In genomic region chr11:117286588-117286987, GRCh38 we compare ENCODE assay signal across 15 cellular contexts. TPM values are rescaled to one million over a fixed set of nuclear protein-coding genes. Genes with fewer than 3 reads are reported as not detected.
A peak's percentile ranks its signal among the peaks of the same experiment; 100 is the strongest.
DNase-seq lines count a peak whose midpoint lies in the region; ATAC-seq and TF ChIP-seq lines count a peak whose summit lies in the region.
"Had no signal": no experiment of that assay in that cellular context is flagged by ENCODE, and none has a peak within 500 bp of the region (broad histone marks: within the 10 kb centered on the region; RNA-seq: fewer than 3 reads in every experiment).

No MANE protein-coding gene starts in this region.

- no peak overlapping the region for H3K23ac ChIP-seq in mesendoderm (ENCODE audit: low read length)

- no peak overlapping the region for H4K5ac ChIP-seq in mesendoderm (ENCODE audit: low read length)

- no peak overlapping the region for H3K4me2 ChIP-seq in mesendoderm (ENCODE audit: low read length)
- H3K4me2 ChIP-seq: BLaER1 treated with 17β-estradiol and CSF1 and Interleukin-3, amounts not matched to agents 10 nM and 100 nM had no signal

- H3K9ac ChIP-seq in mesendoderm (ENCODE audit: low read length) = no peak overlapping the region
- H3K9ac ChIP-seq: BLaER1 treated with 17β-estradiol and CSF1 and Interleukin-3, amounts not matched to agents 10 nM and 100 nM had no signal

- no peak for TF ChIP-seq CTCF in left lung (IDR thresholded peaks at IDR 0.05)

- H3K4ac ChIP-seq in mesendoderm (ENCODE audit: low read depth, low read length) = no peak overlapping the region

- H3K18ac ChIP-seq in mesendoderm (ENCODE audit: low read length) = no peak overlapping the region

- POLR2A ChIA-PET in CD4-positive, alpha-beta memory T cell (lab: Charles Lee; ENCODE audit: partially characterized antibody) = interaction anchor here (1.5 to 1.6 kb wide), 2 partner anchors 41 to 55 kb away, joined by 6 to 8 read pairs; partner anchors contain the start of genes CEP164, PCSK7 and RNF214

- peaks cover 19% of the 10 kb centered on the region for H3K4me1 ChIP-seq in CD4-positive, alpha-beta memory T cell (ENCODE audit: insufficient read depth, low read length)
- no peaks in the 10 kb centered on the region for H3K4me1 ChIP-seq in left lung
- no peaks in the 10 kb centered on the region for H3K4me1 ChIP-seq in mesendoderm (ENCODE audit: control insufficient read depth, low read depth, low read length)

- H3K79me1 ChIP-seq in mesendoderm (ENCODE audit: low read length) = no peaks in the 10 kb centered on the region

- H3K36me3 Mint-ChIP-seq in CD4-positive, alpha-beta memory T cell = peaks cover 71 to 73% of the 10 kb centered on the region in 2 donors
- peaks cover 16% of the 10 kb centered on the region for H3K36me3 Mint-ChIP-seq in T-helper 17 cell (ENCODE audit: low read depth)

- CTCF ChIA-PET in CD4-positive, alpha-beta memory T cell (lab: Charles Lee; ENCODE audit: partially characterized antibody) = interaction anchor here (0.9 to 1.6 kb wide), 3 partner anchors 40 to 71 kb away, joined by 3 to 5 read pairs (median 3); no protein-coding TSS in a partner anchor

- H3K27ac Mint-ChIP-seq in CD4-positive, alpha-beta memory T cell = peak overlapping the region; percentile 1 to 76 (median 59)
- H3K27ac Mint-ChIP-seq in T-helper 17 cell = peak overlapping the region; percentile 68
- peak overlapping the region in 1 of 2 donors; percentile 13 for H3K27ac Mint-ChIP-seq in stimulated activated naive CD8-positive, alpha-beta T cell treated with anti-CD3 and anti-CD28 coated beads, Interleukin-15, amount 100 ng/mL, for 72 hours
- H3K27ac Mint-ChIP-seq: B cell, H9 had no signal

- no peaks in the 10 kb centered on the region for H3K9me3 Mint-ChIP-seq in CD4-positive, alpha-beta memory T cell
- H3K9me3 Mint-ChIP-seq in stimulated activated naive CD8-positive, alpha-beta T cell treated with anti-CD3 and anti-CD28 coated beads, Interleukin-15, amount 100 ng/mL, for 72 hours = no peaks in the 10 kb centered on the region
- H3K9me3 Mint-ChIP-seq: H9 had no signal

- no peaks in the 10 kb centered on the region for H3K9me3 ChIP-seq in CD4-positive, alpha-beta memory T cell (ENCODE audit: control insufficient read depth in 1 of 2, low read length in 2 of 2)
- H3K9me3 ChIP-seq in T-helper 17 cell (ENCODE audit: control insufficient read depth, low read length, poor library complexity, severe bottlenecking) (no peaks in the 10 kb centered on the region), left lung (no peaks in the 10 kb centered on the region)
- H3K9me3 ChIP-seq: BLaER1 treated with 17β-estradiol and CSF1 and Interleukin-3, amounts not matched to agents 10 nM and 100 nM had no signal

- intact Hi-C loops in CD4-positive, alpha-beta memory T cell (cut with micrococcal nuclease) = no loop called here
- intact Hi-C loops in left lung (cut with DNase I) = no loop called here

- no peak overlapping the region for H2BK5ac ChIP-seq in mesendoderm (ENCODE audit: low read length)

- peaks cover 35% of the 10 kb centered on the region for H3K36me3 ChIP-seq in CD4-positive, alpha-beta memory T cell (ENCODE audit: insufficient read depth, low read length)
- H3K36me3 ChIP-seq in left lung (peaks cover 0 to 89% of the 10 kb centered on the region in 2 donors), mesendoderm (ENCODE audit: control insufficient read depth, insufficient read depth, low read length) (peaks cover 5% of the 10 kb centered on the region)

- H3K79me2 ChIP-seq in mesendoderm (ENCODE audit: control insufficient read depth, insufficient read depth, low read length) = no peaks in the 10 kb centered on the region

- H2BK120ac ChIP-seq in mesendoderm (ENCODE audit: low read depth, low read length) = no peak overlapping the region

- H4K8ac ChIP-seq in mesendoderm (ENCODE audit: low read depth, low read length) = no peak overlapping the region

- H2AK5ac ChIP-seq in mesendoderm (ENCODE audit: low read length) = no peak overlapping the region

- H2BK15ac ChIP-seq in mesendoderm (replicated peaks; ENCODE audit: low read depth) = no peak overlapping the region

- DNase-seq in CD4-positive, alpha-beta memory T cell = no peak
- no peak for DNase-seq in T-helper 17 cell
- no peak for DNase-seq in left lung
- no peak for DNase-seq in mesendoderm
- no peak for DNase-seq in stimulated activated naive CD8-positive, alpha-beta T cell treated with anti-CD3 and anti-CD28 coated beads, Interleukin-15, amount 100 ng/mL, for 72 hours
- DNase-seq: Calu3, DMS79 treated with DMSO at 0.1 percent for 48 hours, GF-D8, H9, IMR-90 had no signal

- WGBS in mesendoderm (ENCODE audit: extremely low coverage, insufficient coverage, low lambda C conversion rate) = no CpG with 5 or more reads among the region's 2 CpGs

- no peak for ATAC-seq in T-helper 17 cell
- ATAC-seq in left lung = peak; percentile 73
- ATAC-seq in HG02852 (IDR thresholded peaks at IDR 0.05; ENCODE audit: unreplicated experiment) = no peak
- ATAC-seq in stimulated activated naive CD8-positive, alpha-beta T cell treated with anti-CD3 and anti-CD28 coated beads, Interleukin-15, amount 100 ng/mL, for 72 hours = no peak
- ATAC-seq: K562 had no signal

- H3K27me3 Mint-ChIP-seq in CD4-positive, alpha-beta memory T cell = no peaks in the 10 kb centered on the region
- H3K27me3 Mint-ChIP-seq in T-helper 17 cell = no peaks in the 10 kb centered on the region
- no peaks in the 10 kb centered on the region for H3K27me3 Mint-ChIP-seq in stimulated activated naive CD8-positive, alpha-beta T cell treated with anti-CD3 and anti-CD28 coated beads, Interleukin-15, amount 100 ng/mL, for 72 hours
- H3K27me3 Mint-ChIP-seq: B cell had no signal

- no peak overlapping the region for H3K4me3 ChIP-seq in CD4-positive, alpha-beta memory T cell (ENCODE audit: low read length in 2 of 2)
- H3K4me3 ChIP-seq in left lung (no peak overlapping the region), mesendoderm (ENCODE audit: low read length) (no peak overlapping the region)
- H3K4me3 ChIP-seq: BLaER1 treated with 17β-estradiol and CSF1 and Interleukin-3, amounts not matched to agents 10 nM and 100 nM; K562 had no signal

- H3K4me3 Mint-ChIP-seq in CD4-positive, alpha-beta memory T cell = no peak overlapping the region
- no peak overlapping the region for H3K4me3 Mint-ChIP-seq in T-helper 17 cell
- H3K4me3 Mint-ChIP-seq in stimulated activated naive CD8-positive, alpha-beta T cell treated with anti-CD3 and anti-CD28 coated beads, Interleukin-15, amount 100 ng/mL, for 72 hours = no peak overlapping the region
- H3K4me3 Mint-ChIP-seq: B cell, H9 had no signal

- no peak overlapping the region for H3K27ac ChIP-seq in CD4-positive, alpha-beta memory T cell (ENCODE audit: low read depth, low read length)
- H3K27ac ChIP-seq in left lung = no peak overlapping the region
- H3K27ac ChIP-seq in mesendoderm (ENCODE audit: low read depth, low read length) = no peak overlapping the region
- H3K27ac ChIP-seq: BLaER1 treated with 17β-estradiol and CSF1 and Interleukin-3, amounts not matched to agents 10 nM and 100 nM; HL-60 had no signal

- H3K4me1 Mint-ChIP-seq in CD4-positive, alpha-beta memory T cell = peaks cover 25 to 55% (median 44%) of the 10 kb centered on the region in 4 donors
- H3K4me1 Mint-ChIP-seq in T-helper 17 cell = peaks cover 15% of the 10 kb centered on the region
- no peaks in the 10 kb centered on the region for H3K4me1 Mint-ChIP-seq in stimulated activated naive CD8-positive, alpha-beta T cell treated with anti-CD3 and anti-CD28 coated beads, Interleukin-15, amount 100 ng/mL, for 72 hours
- H3K4me1 Mint-ChIP-seq: B cell, H9 had no signal

- no peaks in the 10 kb centered on the region for H3K27me3 ChIP-seq in CD4-positive, alpha-beta memory T cell (ENCODE audit: insufficient read depth, low read length)
- no peaks in the 10 kb centered on the region for H3K27me3 ChIP-seq in left lung
- no peaks in the 10 kb centered on the region for H3K27me3 ChIP-seq in mesendoderm (ENCODE audit: insufficient read depth, low read length, poor library complexity)
- H3K27me3 ChIP-seq: BLaER1 treated with 17β-estradiol and CSF1 and Interleukin-3, amounts not matched to agents 10 nM and 100 nM had no signal

- no peak overlapping the region for H3K56ac ChIP-seq in mesendoderm (ENCODE audit: low read length)

RNA-seq across cellular contexts. Expression of gene BACE1-AS, which starts 4.6 kb away (rescaled TPM):
- total RNA-seq in CD4-positive, alpha-beta memory T cell = 10 to 100 TPM; 15.3 to 15.7 TPM
- polyA plus RNA-seq in CD4-positive, alpha-beta memory T cell = 1 to 10 TPM in 1 of 2 donors, not detected in 1; 3.8 TPM
- total RNA-seq in T-helper 17 cell (1 to 10 TPM; 4.3 to 4.5 TPM), left lung (1 to 10 TPM; 6.4 to 9.0 TPM)
- polyA plus RNA-seq in mesendoderm (2013, experiment 1 of 2) = 4.8 TPM
- polyA plus RNA-seq in mesendoderm (2013, experiment 2 of 2) = 5.1 TPM

RNA-seq across cellular contexts. Expression of gene BACE1, which starts 29.5 kb away (rescaled TPM):
- total RNA-seq in CD4-positive, alpha-beta memory T cell = 1 to 10 TPM; 2.7 to 2.9 TPM
- polyA plus RNA-seq in CD4-positive, alpha-beta memory T cell = 1 to 10 TPM in 1 of 2 donors, under 1 TPM in 1; 0.65 to 1.6 TPM
- total RNA-seq in T-helper 17 cell = 1 to 10 TPM; 2.0 to 3.5 TPM
- total RNA-seq in left lung = 10 to 100 TPM; 24.1 to 39.5 TPM
- 6.1 TPM for polyA plus RNA-seq in mesendoderm (2013, experiment 1 of 2)
- polyA plus RNA-seq in mesendoderm (2013, experiment 2 of 2) = 6.0 TPM
- total RNA-seq: B cell had no signal

RNA-seq across cellular contexts. Expression of gene CEP164, which starts 41.1 kb away (rescaled TPM):
- 10 to 100 TPM; 40.8 to 42.5 TPM for total RNA-seq in CD4-positive, alpha-beta memory T cell
- 10 to 100 TPM; 12.7 to 25.6 TPM for polyA plus RNA-seq in CD4-positive, alpha-beta memory T cell
- total RNA-seq in T-helper 17 cell (10 to 100 TPM; 46.7 to 52.6 TPM), left lung (10 to 100 TPM; 27.4 to 31.0 TPM)
- polyA plus RNA-seq in mesendoderm (2013, experiment 1 of 2) = 17.4 TPM
- 16.2 TPM for polyA plus RNA-seq in mesendoderm (2013, experiment 2 of 2)

RNA-seq across cellular contexts. Expression of gene RNF214, which starts 54.1 kb away (rescaled TPM):
- 10 to 100 TPM; 41.8 to 50.1 TPM for total RNA-seq in CD4-positive, alpha-beta memory T cell
- polyA plus RNA-seq in CD4-positive, alpha-beta memory T cell = 10 to 100 TPM; 20.7 to 45.0 TPM
- total RNA-seq in T-helper 17 cell = 10 to 100 TPM; 20.1 to 24.4 TPM
- 10 to 100 TPM; 21.5 to 22.3 TPM for total RNA-seq in left lung
- polyA plus RNA-seq in mesendoderm (2013, experiment 1 of 2) = 16.9 TPM
- 16.0 TPM for polyA plus RNA-seq in mesendoderm (2013, experiment 2 of 2)

RNA-seq across cellular contexts. Expression of gene PCSK7, which starts 54.7 kb away (rescaled TPM):
- 100 to 1,000 TPM; 300 to 325 TPM for total RNA-seq in CD4-positive, alpha-beta memory T cell
- polyA plus RNA-seq in CD4-positive, alpha-beta memory T cell = 10 to 100 TPM; 33.3 to 84.2 TPM
- total RNA-seq in T-helper 17 cell (100 to 1,000 TPM; 312 to 355 TPM), left lung (10 to 100 TPM; 65.8 to 77.8 TPM)
- polyA plus RNA-seq in mesendoderm (2013, experiment 1 of 2) = 15.6 TPM
- 15.8 TPM for polyA plus RNA-seq in mesendoderm (2013, experiment 2 of 2)

Comparison
In these comparisons a context has a peak if more than half of its experiments do, and no peak if none do; other contexts are left out.
1. RNA of gene BACE1, which starts 29.5 kb away (total RNA-seq): 24.1 to 39.5 TPM in left lung; 2.0 to 3.5 TPM in T-helper 17 cell and 2.7 to 2.9 TPM in CD4-positive, alpha-beta memory T cell; every median in the first group is over 4 times any median in the second.